2 cellular contexts compared by ENCODE assay signal in genomic region chr3:101998256-101998926, GRCh38.
TF ChIP-seq lines count a peak whose summit lies in the region.

No MANE protein-coding gene starts in this region.

TF ChIP-seq in IMR-90, 13 proteins besides CTCF, POLR2A, EP300 and RAD21:
- no peak for TF ChIP-seq CEBPB (IDR thresholded peaks at IDR 0.05; ENCODE audit: low read depth, low read length)

TF ChIP-seq in H1, 55 proteins besides CTCF, POLR2A, EP300 and RAD21:
- TF ChIP-seq RNF2 (IDR thresholded peaks at IDR 0.05; ENCODE audit: borderline replicate concordance, low read depth, low read length, missing control alignments, poor library complexity, severe bottlenecking) (no peak), TAF1 (IDR thresholded peaks at IDR 0.05; ENCODE audit: low read depth, low read length) (no peak), SAP30 (IDR thresholded peaks at IDR 0.05; ENCODE audit: insufficient read depth, insufficient replicate concordance, low read length) (no peak), SP4 (IDR thresholded peaks at IDR 0.05; ENCODE audit: low read length) (no peak), NRF1 (IDR thresholded peaks at IDR 0.05; ENCODE audit: low read depth, low read length) (no peak), BCL11A (IDR thresholded peaks at IDR 0.05; ENCODE audit: low read depth in 2 of 2, low read length in 2 of 2) (no peak), GABPA (IDR thresholded peaks at IDR 0.05; ENCODE audit: borderline replicate concordance, insufficient read depth, low read length) (no peak), TAF7 (optimal IDR thresholded peaks at IDR 0.05; ENCODE audit: borderline replicate concordance, low read depth, low read length) (no peak), CHD7 (IDR thresholded peaks at IDR 0.05; ENCODE audit: insufficient replicate concordance, low read length) (no peak), ATF3 (IDR thresholded peaks at IDR 0.05; ENCODE audit: insufficient read depth, low read depth, low read length) (no peak), ZNF274 (IDR thresholded peaks at IDR 0.05; ENCODE audit: borderline replicate concordance, extremely low read depth, low read length) (no peak), MAX (IDR thresholded peaks at IDR 0.05) (no peak)
